ENCODE assay signal across 7 cellular contexts in genomic region chr16:11941945-11942344, GRCh38. TPM values are rescaled to one million over a fixed set of nuclear protein-coding genes. Genes with fewer than 3 reads are reported as not detected.
DNase-seq lines count a peak whose midpoint lies in the region; ATAC-seq, FAIRE-seq and TF ChIP-seq lines count a peak whose summit lies in the region.
"Not testable (repeated sequence)": the region's sequence is repeated elsewhere in the genome, so short reads cannot be mapped to it uniquely, and the experiment has no call there.

Gene NPIPB2, minus strand, starts transcription at chr16:11942045. Its CDS starts 0 bp downstream, at chr16:11942045.

- WGBS in GM12878 (ENCODE audit: insufficient coverage, insufficient replicate concordance, low lambda C conversion rate, missing lambda C conversion rate) = 97% methylated on average over 3 of the region's 4 CpGs
- 100% methylated on average over 3 of the region's 4 CpGs for WGBS in transverse colon (ENCODE audit: low coverage in 1 of 2), 2 donors

- not testable (repeated sequence) for H3K9me3 ChIP-seq in Karpas-422 (ENCODE audit: low read length); GM12878 (replicated peaks; ENCODE audit: control insufficient read depth, insufficient read depth, low read length); transverse colon

- H3K4me2 ChIP-seq in Karpas-422 (ENCODE audit: low read depth, low read length, poor library complexity, severe bottlenecking); GM12878 (ENCODE audit: control insufficient read depth, insufficient read depth): not testable (repeated sequence)

- DNase-seq in Karpas-422; activated T-helper 1 cell treated with anti-CD3 and anti-CD28 coated beads, Interleukin-12 subunit alpha, Interleukin-12 subunit beta, Interleukin-2, Interleukin-4 antibody, amounts not matched to agents 30 ng/mL and 10 ng/mL and 1 ng/mL, durations not matched to agents 14 hours and 24 hours and 36 hours (ENCODE audit: low spot score); GM12878 (ENCODE audit: low read depth, low spot score); left colon; neural crest cell (ENCODE audit: low read depth, low spot score); transverse colon: not testable (repeated sequence)

- intact Hi-C loops in T-helper 2 cell treated with Interferon-gamma antibody and Interleukin-4, amounts not matched to agents 100 ng/mL and 5 ng/mL, for 36 hours (cut with micrococcal nuclease); activated T-helper 1 cell treated with anti-CD3 and anti-CD28 coated beads, Interleukin-12 subunit alpha, Interleukin-12 subunit beta, Interleukin-2, Interleukin-4 antibody, amounts not matched to agents 30 ng/mL and 10 ng/mL and 1 ng/mL, durations not matched to agents 14 hours and 24 hours and 36 hours (cut with micrococcal nuclease); GM12878 (cut with micrococcal nuclease; ENCODE audit: unreplicated experiment); left colon (cut with DNase I, micrococcal nuclease); transverse colon (cut with DNase I; ENCODE audit: low total_unique reads): not testable (repeated sequence)

- TF ChIP-seq CTCF in GM12878 (IDR thresholded peaks at IDR 0.05 in 2 of 3, conservative IDR thresholded peaks at IDR 0.05 in 1 of 3; ENCODE audit: control insufficient read depth in 2 of 3, extremely low read depth in 1 of 3, insufficient read depth in 1 of 3, low read depth in 3 of 3, low read length in 3 of 3); neural crest cell (conservative IDR thresholded peaks at IDR 0.05); transverse colon (IDR thresholded peaks at IDR 0.05): not testable (repeated sequence)

- SMC1A ChIA-PET in GM12878 (lab: Charles Lee; ENCODE audit: uncharacterized antibody, unreplicated experiment) = not testable (repeated sequence)

- not testable (repeated sequence) for H3K9me2 ChIP-seq in Karpas-422 (replicated peaks; ENCODE audit: insufficient read depth, low read length)

- H3K9ac ChIP-seq in Karpas-422 (ENCODE audit: low read length); GM12878 (ENCODE audit: control insufficient read depth, insufficient read depth, low read length): not testable (repeated sequence)

- in situ Hi-C loops in GM12878 (cut with MboI); transverse colon (cut with MboI; ENCODE audit: low pct_ligation_motif_present in 1 of 4, low pct_unique_long_range_greater_than_20kb in 1 of 4, low sequenced_read_pairs in 3 of 4): not testable (repeated sequence)

- H4K20me1 ChIP-seq in Karpas-422 (ENCODE audit: insufficient read depth, low read depth, low read length); GM12878 (ENCODE audit: control insufficient read depth, insufficient read depth): not testable (repeated sequence)

- RAD21 ChIA-PET in GM12878 (lab: Charles Lee; ENCODE audit: unreplicated experiment) = not testable (repeated sequence)

- TF ChIP-seq RAD21 in GM12878 (IDR thresholded peaks at IDR 0.05; ENCODE audit: insufficient read depth, low read depth, low read length) = not testable (repeated sequence)

- H3K4me1 ChIP-seq in Karpas-422 (ENCODE audit: low read length); GM12878 (ENCODE audit: control insufficient read depth, insufficient read depth, low read length); transverse colon: not testable (repeated sequence)

- H3K79me2 ChIP-seq in Karpas-422 (ENCODE audit: low read length); GM12878 (ENCODE audit: control insufficient read depth, insufficient read depth, low read length): not testable (repeated sequence)

- H3K4me1 Mint-ChIP-seq in activated T-helper 1 cell treated with anti-CD3 and anti-CD28 coated beads, Interleukin-12 subunit alpha, Interleukin-12 subunit beta, Interleukin-2, Interleukin-4 antibody, amounts not matched to agents 30 ng/mL and 10 ng/mL and 1 ng/mL, durations not matched to agents 14 hours and 24 hours and 36 hours (ENCODE audit: low read depth); neural crest cell: not testable (repeated sequence)

- TF ChIP-seq EP300 in GM12878 (IDR thresholded peaks at IDR 0.05; ENCODE audit: borderline replicate concordance in 1 of 2, control insufficient read depth in 1 of 2, low read depth in 2 of 2, low read length in 2 of 2); transverse colon (IDR thresholded peaks at IDR 0.05; ENCODE audit: low read depth): not testable (repeated sequence)

- H3K4me3 ChIP-seq in Karpas-422 (ENCODE audit: low read length); GM12878; transverse colon: not testable (repeated sequence)

- not testable (repeated sequence) for H3K27ac ChIP-seq in Karpas-422 (ENCODE audit: low read length); GM12878 (ENCODE audit: control insufficient read depth, insufficient read depth); transverse colon

- not testable (repeated sequence) for H3K27me3 Mint-ChIP-seq in activated T-helper 1 cell treated with anti-CD3 and anti-CD28 coated beads, Interleukin-12 subunit alpha, Interleukin-12 subunit beta, Interleukin-2, Interleukin-4 antibody, amounts not matched to agents 30 ng/mL and 10 ng/mL and 1 ng/mL, durations not matched to agents 14 hours and 24 hours and 36 hours (ENCODE audit: insufficient read depth); neural crest cell (ENCODE audit: low read depth)

- H3K27ac Mint-ChIP-seq in activated T-helper 1 cell treated with anti-CD3 and anti-CD28 coated beads, Interleukin-12 subunit alpha, Interleukin-12 subunit beta, Interleukin-2, Interleukin-4 antibody, amounts not matched to agents 30 ng/mL and 10 ng/mL and 1 ng/mL, durations not matched to agents 14 hours and 24 hours and 36 hours = not testable (repeated sequence)
- H3K27ac Mint-ChIP-seq in neural crest cell (ENCODE audit: unreplicated experiment) = peak within 1 kb of the TSS; percentile 67

- H3K36me3 ChIP-seq in Karpas-422 (ENCODE audit: insufficient read depth, low read length); GM12878 (ENCODE audit: control insufficient read depth in 2 of 2, insufficient read depth in 2 of 2, low read length in 1 of 2); transverse colon: not testable (repeated sequence)

- CTCF ChIA-PET in GM12878 (lab: Yijun Ruan, JAX) = not testable (repeated sequence)

- not testable (repeated sequence) for FAIRE-seq in GM12878 (lab: Jason Lieb, UNC)

- H3K9me3 Mint-ChIP-seq in activated T-helper 1 cell treated with anti-CD3 and anti-CD28 coated beads, Interleukin-12 subunit alpha, Interleukin-12 subunit beta, Interleukin-2, Interleukin-4 antibody, amounts not matched to agents 30 ng/mL and 10 ng/mL and 1 ng/mL, durations not matched to agents 14 hours and 24 hours and 36 hours; neural crest cell: not testable (repeated sequence)

- not testable (repeated sequence) for ATAC-seq in GM12878, left colon

- POLR2A ChIA-PET in GM12878 (lab: Charles Lee) = not testable (repeated sequence)

- TF ChIP-seq POLR2A in GM12878 (IDR thresholded peaks at IDR 0.05; ENCODE audit: low read depth, low read length); transverse colon (IDR thresholded peaks at IDR 0.05): not testable (repeated sequence)

- H3K4me3 Mint-ChIP-seq in activated T-helper 1 cell treated with anti-CD3 and anti-CD28 coated beads, Interleukin-12 subunit alpha, Interleukin-12 subunit beta, Interleukin-2, Interleukin-4 antibody, amounts not matched to agents 30 ng/mL and 10 ng/mL and 1 ng/mL, durations not matched to agents 14 hours and 24 hours and 36 hours; neural crest cell: not testable (repeated sequence)

- H2AFZ ChIP-seq in Karpas-422 (ENCODE audit: low read length); GM12878 (ENCODE audit: control insufficient read depth, low read depth, low read length): not testable (repeated sequence)

- not testable (repeated sequence) for H3K27me3 ChIP-seq in Karpas-422 (ENCODE audit: low read length); GM12878 (replicated peaks in 1 of 2; ENCODE audit: control insufficient read depth in 2 of 2, insufficient read depth in 2 of 2, low read length in 1 of 2); transverse colon

- not testable (repeated sequence) for BruUV-seq in GM12878 (replicated peaks; lab: Mats Ljungman, UMichigan)

- not testable (repeated sequence) for H3K36me3 Mint-ChIP-seq in activated T-helper 1 cell treated with anti-CD3 and anti-CD28 coated beads, Interleukin-12 subunit alpha, Interleukin-12 subunit beta, Interleukin-2, Interleukin-4 antibody, amounts not matched to agents 30 ng/mL and 10 ng/mL and 1 ng/mL, durations not matched to agents 14 hours and 24 hours and 36 hours (ENCODE audit: low read depth); neural crest cell (ENCODE audit: low read depth)

RNA-seq across cellular contexts. Expression of gene NPIPB2, which starts in this region (rescaled TPM):
- 4.5 and 17.6 TPM in 2 replicates for total RNA-seq in Karpas-422 (2014; rRNA removed; shearing (Covaris generic); ENCODE audit: low replicate concordance)
- total RNA-seq in T-helper 2 cell treated with Interferon-gamma antibody and Interleukin-4, amounts not matched to agents 100 ng/mL and 5 ng/mL, for 36 hours = 13.4 and 17.1 TPM in 2 replicates
- 15.0 and 18.8 TPM in 2 replicates for total RNA-seq in activated T-helper 1 cell treated with anti-CD3 and anti-CD28 coated beads, Interleukin-12 subunit alpha, Interleukin-12 subunit beta, Interleukin-2, Interleukin-4 antibody, amounts not matched to agents 30 ng/mL and 10 ng/mL and 1 ng/mL, durations not matched to agents 14 hours and 24 hours and 36 hours
- 80.1 and 96.1 TPM in 2 replicates for total RNA-seq in GM12878 (2013; cell fraction: nucleolus; rRNA removed)
- total RNA-seq in GM12878 (2014; rRNA removed) = 5.0 and 10.7 TPM in 2 replicates
- total RNA-seq in GM12878 (2014; rRNA removed; fragmentation: Illumina TruSeq; extraction: Trizol) = 7.4 and 9.7 TPM in 2 replicates
- 9.1 and 13.2 TPM in 2 replicates for total RNA-seq in GM12878 (2021)
- polyA plus RNA-seq in GM12878 (2011; ENCODE audit: low read depth) = 16.0 TPM
- 29.3 and 33.0 TPM in 2 replicates for polyA plus RNA-seq in GM12878 (2011; rRNA removed)
- 17.7 and 24.5 TPM in 2 replicates for polyA plus RNA-seq in GM12878 (2011; cell fraction: cytosol; rRNA removed)
- polyA plus RNA-seq in GM12878 (2011; cell fraction: nucleus; rRNA removed) = 53.4 and 54.7 TPM in 2 replicates
- 10.3 and 11.0 TPM in 2 replicates for polyA plus RNA-seq in GM12878 (2012)
- polyA plus RNA-seq in GM12878 (2014; fragmentation: Illumina TruSeq; extraction: Trizol) = 14.3 and 19.0 TPM in 2 replicates
- 1 to 10 TPM; 1.9 to 4.0 TPM for polyA plus RNA-seq in GM12878 (2014; fragmentation: Nextera tagmentation; extraction: Ambion mirVana)
- 12.1 TPM in 2 replicates for polyA plus RNA-seq in GM12878 (2014; rRNA removed)
- 10 to 100 TPM; 10.1 to 11.5 TPM for polyA plus RNA-seq in GM12878 (2016; fragmentation: Nextera tagmentation; extraction: Ambion mirVana)
- polyA minus RNA-seq in GM12878 (2011; rRNA and poly(A)+ RNA removed) = 17.8 and 30.4 TPM in 2 replicates
- 3.9 and 10.7 TPM in 2 replicates for polyA minus RNA-seq in GM12878 (2011; cell fraction: cytosol; rRNA and poly(A)+ RNA removed)
- polyA minus RNA-seq in GM12878 (2011; cell fraction: nucleus; rRNA and poly(A)+ RNA removed) = 9.4 and 28.2 TPM in 2 replicates
- 10 to 100 TPM; 13.0 to 15.1 TPM for total RNA-seq in left colon
- 10.1 and 12.4 TPM in 2 replicates for total RNA-seq in neural crest cell
- 10 to 100 TPM in 3 of 4 donors, 1 to 10 TPM in 1; 8.7 to 92.3 (median 25.2) TPM for total RNA-seq in transverse colon
